ENCODE assay signal across 1 cellular context in genomic region chr13:27251166-27252088, GRCh38.
TF ChIP-seq lines count a peak whose summit lies in the region.

TSS of gene RPL21 (plus strand) at chr13:27251558. CDS start at chr13:27253777, 2,219 bp downstream.

TF ChIP-seq in HepG2, 621 proteins besides CTCF, POLR2A, EP300 and RAD21 (continued from another document and continues in another):
- TF ChIP-seq, protein P1, sequence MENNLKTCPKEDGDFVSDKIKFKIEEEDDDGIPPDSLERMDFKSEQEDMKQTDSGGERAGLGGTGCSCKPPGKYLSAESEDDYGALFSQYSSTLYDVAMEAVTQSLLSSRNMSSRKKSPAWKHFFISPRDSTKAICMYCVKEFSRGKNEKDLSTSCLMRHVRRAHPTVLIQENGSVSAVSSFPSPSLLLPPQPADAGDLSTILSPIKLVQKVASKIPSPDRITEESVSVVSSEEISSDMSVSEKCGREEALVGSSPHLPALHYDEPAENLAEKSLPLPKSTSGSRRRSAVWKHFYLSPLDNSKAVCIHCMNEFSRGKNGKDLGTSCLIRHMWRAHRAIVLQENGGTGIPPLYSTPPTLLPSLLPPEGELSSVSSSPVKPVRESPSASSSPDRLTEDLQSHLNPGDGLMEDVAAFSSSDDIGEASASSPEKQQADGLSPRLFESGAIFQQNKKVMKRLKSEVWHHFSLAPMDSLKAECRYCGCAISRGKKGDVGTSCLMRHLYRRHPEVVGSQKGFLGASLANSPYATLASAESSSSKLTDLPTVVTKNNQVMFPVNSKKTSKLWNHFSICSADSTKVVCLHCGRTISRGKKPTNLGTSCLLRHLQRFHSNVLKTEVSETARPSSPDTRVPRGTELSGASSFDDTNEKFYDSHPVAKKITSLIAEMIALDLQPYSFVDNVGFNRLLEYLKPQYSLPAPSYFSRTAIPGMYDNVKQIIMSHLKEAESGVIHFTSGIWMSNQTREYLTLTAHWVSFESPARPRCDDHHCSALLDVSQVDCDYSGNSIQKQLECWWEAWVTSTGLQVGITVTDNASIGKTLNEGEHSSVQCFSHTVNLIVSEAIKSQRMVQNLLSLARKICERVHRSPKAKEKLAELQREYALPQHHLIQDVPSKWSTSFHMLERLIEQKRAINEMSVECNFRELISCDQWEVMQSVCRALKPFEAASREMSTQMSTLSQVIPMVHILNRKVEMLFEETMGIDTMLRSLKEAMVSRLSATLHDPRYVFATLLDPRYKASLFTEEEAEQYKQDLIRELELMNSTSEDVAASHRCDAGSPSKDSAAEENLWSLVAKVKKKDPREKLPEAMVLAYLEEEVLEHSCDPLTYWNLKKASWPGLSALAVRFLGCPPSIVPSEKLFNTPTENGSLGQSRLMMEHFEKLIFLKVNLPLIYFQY (CRISPR knock-in tag; IDR thresholded peaks at IDR 0.05; ENCODE audit: borderline replicate concordance), result peak; percentile 63; the same call in 1 of the 2 replicates
- 0 out of 2 replicates have a peak, but pooled peaks have one; percentile 18 for TF ChIP-seq MLLT10 (CRISPR knock-in tag; IDR thresholded peaks at IDR 0.05)
- peak; percentile 85; the same call in 1 of the 2 replicates for TF ChIP-seq RARG (CRISPR knock-in tag; IDR thresholded peaks at IDR 0.05; ENCODE audit: low read depth)
- TF ChIP-seq, protein P2, sequence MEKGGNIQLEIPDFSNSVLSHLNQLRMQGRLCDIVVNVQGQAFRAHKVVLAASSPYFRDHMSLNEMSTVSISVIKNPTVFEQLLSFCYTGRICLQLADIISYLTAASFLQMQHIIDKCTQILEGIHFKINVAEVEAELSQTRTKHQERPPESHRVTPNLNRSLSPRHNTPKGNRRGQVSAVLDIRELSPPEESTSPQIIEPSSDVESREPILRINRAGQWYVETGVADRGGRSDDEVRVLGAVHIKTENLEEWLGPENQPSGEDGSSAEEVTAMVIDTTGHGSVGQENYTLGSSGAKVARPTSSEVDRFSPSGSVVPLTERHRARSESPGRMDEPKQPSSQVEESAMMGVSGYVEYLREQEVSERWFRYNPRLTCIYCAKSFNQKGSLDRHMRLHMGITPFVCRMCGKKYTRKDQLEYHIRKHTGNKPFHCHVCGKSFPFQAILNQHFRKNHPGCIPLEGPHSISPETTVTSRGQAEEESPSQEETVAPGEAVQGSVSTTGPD (CRISPR knock-in tag; IDR thresholded peaks at IDR 0.05), result 0 out of 2 replicates have a peak, but pooled peaks have one; percentile 29
- TF ChIP-seq, protein P3, sequence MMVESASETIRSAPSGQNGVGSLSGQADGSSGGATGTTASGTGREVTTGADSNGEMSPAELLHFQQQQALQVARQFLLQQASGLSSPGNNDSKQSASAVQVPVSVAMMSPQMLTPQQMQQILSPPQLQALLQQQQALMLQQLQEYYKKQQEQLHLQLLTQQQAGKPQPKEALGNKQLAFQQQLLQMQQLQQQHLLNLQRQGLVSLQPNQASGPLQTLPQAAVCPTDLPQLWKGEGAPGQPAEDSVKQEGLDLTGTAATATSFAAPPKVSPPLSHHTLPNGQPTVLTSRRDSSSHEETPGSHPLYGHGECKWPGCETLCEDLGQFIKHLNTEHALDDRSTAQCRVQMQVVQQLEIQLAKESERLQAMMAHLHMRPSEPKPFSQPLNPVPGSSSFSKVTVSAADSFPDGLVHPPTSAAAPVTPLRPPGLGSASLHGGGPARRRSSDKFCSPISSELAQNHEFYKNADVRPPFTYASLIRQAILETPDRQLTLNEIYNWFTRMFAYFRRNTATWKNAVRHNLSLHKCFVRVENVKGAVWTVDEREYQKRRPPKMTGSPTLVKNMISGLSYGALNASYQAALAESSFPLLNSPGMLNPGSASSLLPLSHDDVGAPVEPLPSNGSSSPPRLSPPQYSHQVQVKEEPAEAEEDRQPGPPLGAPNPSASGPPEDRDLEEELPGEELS (CRISPR knock-in tag; IDR thresholded peaks at IDR 0.05), result peak; percentile 71
- TF ChIP-seq ZZZ3 (CRISPR knock-in tag; IDR thresholded peaks at IDR 0.05; ENCODE audit: borderline replicate concordance), result peak; percentile 89; the same call in 1 of the 2 replicates
- no peak for TF ChIP-seq NFIB (CRISPR knock-in tag; IDR thresholded peaks at IDR 0.05; ENCODE audit: borderline replicate concordance)
- no peak for TF ChIP-seq ZNF292 (CRISPR knock-in tag; IDR thresholded peaks at IDR 0.05; ENCODE audit: borderline replicate concordance, low read depth)
- TF ChIP-seq, protein P4, sequence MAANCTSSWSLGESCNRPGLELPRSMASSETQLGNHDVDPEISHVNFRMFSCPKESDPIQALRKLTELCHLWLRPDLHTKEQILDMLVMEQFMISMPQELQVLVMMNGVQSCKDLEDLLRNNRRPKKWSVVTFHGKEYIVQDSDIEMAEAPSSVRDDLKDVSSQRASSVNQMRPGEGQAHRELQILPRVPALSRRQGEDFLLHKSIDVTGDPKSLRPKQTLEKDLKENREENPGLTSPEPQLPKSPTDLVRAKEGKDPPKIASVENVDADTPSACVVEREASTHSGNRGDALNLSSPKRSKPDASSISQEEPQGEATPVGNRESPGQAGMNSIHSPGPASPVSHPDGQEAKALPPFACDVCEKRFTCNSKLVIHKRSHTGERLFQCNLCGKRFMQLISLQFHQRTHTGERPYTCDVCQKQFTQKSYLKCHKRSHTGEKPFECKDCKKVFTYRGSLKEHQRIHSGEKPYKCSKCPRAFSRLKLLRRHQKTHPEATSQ (CRISPR knock-in tag; IDR thresholded peaks at IDR 0.05; ENCODE audit: borderline replicate concordance), result peak; percentile 50; the same call in 1 of the 2 replicates
- TF ChIP-seq PAF1 (CRISPR knock-in tag; IDR thresholded peaks at IDR 0.05), result no peak
- peak; percentile 96 for TF ChIP-seq GABPB1 (CRISPR knock-in tag; IDR thresholded peaks at IDR 0.05)
- TF ChIP-seq NONO (IDR thresholded peaks at IDR 0.05), result no peak
- TF ChIP-seq NONO (CRISPR knock-in tag; conservative IDR thresholded peaks at IDR 0.05), result peak; percentile 75; the same call in 1 of the 2 replicates
- TF ChIP-seq, protein P5, sequence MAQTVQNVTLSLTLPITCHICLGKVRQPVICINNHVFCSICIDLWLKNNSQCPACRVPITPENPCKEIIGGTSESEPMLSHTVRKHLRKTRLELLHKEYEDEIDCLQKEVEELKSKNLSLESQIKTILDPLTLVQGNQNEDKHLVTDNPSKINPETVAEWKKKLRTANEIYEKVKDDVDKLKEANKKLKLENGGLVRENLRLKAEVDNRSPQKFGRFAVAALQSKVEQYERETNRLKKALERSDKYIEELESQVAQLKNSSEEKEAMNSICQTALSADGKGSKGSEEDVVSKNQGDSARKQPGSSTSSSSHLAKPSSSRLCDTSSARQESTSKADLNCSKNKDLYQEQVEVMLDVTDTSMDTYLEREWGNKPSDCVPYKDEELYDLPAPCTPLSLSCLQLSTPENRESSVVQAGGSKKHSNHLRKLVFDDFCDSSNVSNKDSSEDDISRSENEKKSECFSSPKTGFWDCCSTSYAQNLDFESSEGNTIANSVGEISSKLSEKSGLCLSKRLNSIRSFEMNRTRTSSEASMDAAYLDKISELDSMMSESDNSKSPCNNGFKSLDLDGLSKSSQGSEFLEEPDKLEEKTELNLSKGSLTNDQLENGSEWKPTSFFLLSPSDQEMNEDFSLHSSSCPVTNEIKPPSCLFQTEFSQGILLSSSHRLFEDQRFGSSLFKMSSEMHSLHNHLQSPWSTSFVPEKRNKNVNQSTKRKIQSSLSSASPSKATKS (CRISPR knock-in tag; IDR thresholded peaks at IDR 0.05), result no peak
- TF ChIP-seq SAP130 (CRISPR knock-in tag; IDR thresholded peaks at IDR 0.05; ENCODE audit: low read depth), result peak; percentile 86
- peak; percentile 69 for TF ChIP-seq ZMYM4 (CRISPR knock-in tag; IDR thresholded peaks at IDR 0.05)
- TF ChIP-seq KLF9 (CRISPR knock-in tag; IDR thresholded peaks at IDR 0.05; ENCODE audit: low read depth), result no peak
- no peak for TF ChIP-seq PATZ1 (CRISPR knock-in tag; IDR thresholded peaks at IDR 0.05)
- TF ChIP-seq NR2F6 (IDR thresholded peaks at IDR 0.05), result no peak
- TF ChIP-seq NR2F6 (CRISPR knock-in tag; IDR thresholded peaks at IDR 0.05), result peak; percentile 19; the same call in 1 of the 2 replicates
- peak; percentile 78 for TF ChIP-seq TARDBP (CRISPR knock-in tag; IDR thresholded peaks at IDR 0.05)
- TF ChIP-seq ZNF614 (CRISPR knock-in tag; IDR thresholded peaks at IDR 0.05; ENCODE audit: borderline replicate concordance), result peak; percentile 62; the same call in 1 of the 2 replicates
- TF ChIP-seq, protein P6, sequence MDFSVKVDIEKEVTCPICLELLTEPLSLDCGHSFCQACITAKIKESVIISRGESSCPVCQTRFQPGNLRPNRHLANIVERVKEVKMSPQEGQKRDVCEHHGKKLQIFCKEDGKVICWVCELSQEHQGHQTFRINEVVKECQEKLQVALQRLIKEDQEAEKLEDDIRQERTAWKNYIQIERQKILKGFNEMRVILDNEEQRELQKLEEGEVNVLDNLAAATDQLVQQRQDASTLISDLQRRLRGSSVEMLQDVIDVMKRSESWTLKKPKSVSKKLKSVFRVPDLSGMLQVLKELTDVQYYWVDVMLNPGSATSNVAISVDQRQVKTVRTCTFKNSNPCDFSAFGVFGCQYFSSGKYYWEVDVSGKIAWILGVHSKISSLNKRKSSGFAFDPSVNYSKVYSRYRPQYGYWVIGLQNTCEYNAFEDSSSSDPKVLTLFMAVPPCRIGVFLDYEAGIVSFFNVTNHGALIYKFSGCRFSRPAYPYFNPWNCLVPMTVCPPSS (IDR thresholded peaks at IDR 0.05), result no peak
- TF ChIP-seq ZBTB14 (CRISPR knock-in tag; IDR thresholded peaks at IDR 0.05), result peak; percentile 44; the same call in 1 of the 2 replicates
- peak; percentile 65; the same call in 1 of the 2 replicates for TF ChIP-seq ZBTB38 (CRISPR knock-in tag; IDR thresholded peaks at IDR 0.05)
- TF ChIP-seq, protein P7, sequence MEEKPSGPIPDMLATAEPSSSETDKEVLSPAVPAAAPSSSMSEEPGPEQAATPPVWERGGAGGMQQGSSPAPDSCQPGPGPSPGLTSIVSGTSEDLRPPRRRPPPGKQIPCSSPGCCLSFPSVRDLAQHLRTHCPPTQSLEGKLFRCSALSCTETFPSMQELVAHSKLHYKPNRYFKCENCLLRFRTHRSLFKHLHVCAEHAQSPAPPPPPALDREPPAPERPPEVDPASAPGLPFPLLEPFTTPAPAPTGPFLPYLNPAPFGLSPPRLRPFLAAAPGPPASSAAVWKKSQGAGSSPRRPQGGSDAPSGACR (CRISPR knock-in tag; IDR thresholded peaks at IDR 0.05), result 0 out of 2 replicates have a peak, but pooled peaks have one; percentile 25
- TF ChIP-seq, protein P8, sequence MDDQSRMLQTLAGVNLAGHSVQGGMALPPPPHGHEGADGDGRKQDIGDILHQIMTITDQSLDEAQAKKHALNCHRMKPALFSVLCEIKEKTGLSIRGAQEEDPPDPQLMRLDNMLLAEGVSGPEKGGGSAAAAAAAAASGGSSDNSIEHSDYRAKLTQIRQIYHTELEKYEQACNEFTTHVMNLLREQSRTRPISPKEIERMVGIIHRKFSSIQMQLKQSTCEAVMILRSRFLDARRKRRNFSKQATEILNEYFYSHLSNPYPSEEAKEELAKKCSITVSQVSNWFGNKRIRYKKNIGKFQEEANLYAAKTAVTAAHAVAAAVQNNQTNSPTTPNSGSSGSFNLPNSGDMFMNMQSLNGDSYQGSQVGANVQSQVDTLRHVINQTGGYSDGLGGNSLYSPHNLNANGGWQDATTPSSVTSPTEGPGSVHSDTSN (CRISPR knock-in tag; IDR thresholded peaks at IDR 0.05; ENCODE audit: borderline replicate concordance), result no peak
- TF ChIP-seq SALL1 (CRISPR knock-in tag; IDR thresholded peaks at IDR 0.05), result peak; percentile 82; the same call in 1 of the 2 replicates
- TF ChIP-seq ZIK1 (CRISPR knock-in tag; IDR thresholded peaks at IDR 0.05; ENCODE audit: borderline replicate concordance, low read depth), result no peak
- TF ChIP-seq, protein P9, sequence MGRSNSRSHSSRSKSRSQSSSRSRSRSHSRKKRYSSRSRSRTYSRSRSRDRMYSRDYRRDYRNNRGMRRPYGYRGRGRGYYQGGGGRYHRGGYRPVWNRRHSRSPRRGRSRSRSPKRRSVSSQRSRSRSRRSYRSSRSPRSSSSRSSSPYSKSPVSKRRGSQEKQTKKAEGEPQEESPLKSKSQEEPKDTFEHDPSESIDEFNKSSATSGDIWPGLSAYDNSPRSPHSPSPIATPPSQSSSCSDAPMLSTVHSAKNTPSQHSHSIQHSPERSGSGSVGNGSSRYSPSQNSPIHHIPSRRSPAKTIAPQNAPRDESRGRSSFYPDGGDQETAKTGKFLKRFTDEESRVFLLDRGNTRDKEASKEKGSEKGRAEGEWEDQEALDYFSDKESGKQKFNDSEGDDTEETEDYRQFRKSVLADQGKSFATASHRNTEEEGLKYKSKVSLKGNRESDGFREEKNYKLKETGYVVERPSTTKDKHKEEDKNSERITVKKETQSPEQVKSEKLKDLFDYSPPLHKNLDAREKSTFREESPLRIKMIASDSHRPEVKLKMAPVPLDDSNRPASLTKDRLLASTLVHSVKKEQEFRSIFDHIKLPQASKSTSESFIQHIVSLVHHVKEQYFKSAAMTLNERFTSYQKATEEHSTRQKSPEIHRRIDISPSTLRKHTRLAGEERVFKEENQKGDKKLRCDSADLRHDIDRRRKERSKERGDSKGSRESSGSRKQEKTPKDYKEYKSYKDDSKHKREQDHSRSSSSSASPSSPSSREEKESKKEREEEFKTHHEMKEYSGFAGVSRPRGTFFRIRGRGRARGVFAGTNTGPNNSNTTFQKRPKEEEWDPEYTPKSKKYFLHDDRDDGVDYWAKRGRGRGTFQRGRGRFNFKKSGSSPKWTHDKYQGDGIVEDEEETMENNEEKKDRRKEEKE (IDR thresholded peaks at IDR 0.05), result no peak
- TF ChIP-seq ZNF224 (CRISPR knock-in tag; IDR thresholded peaks at IDR 0.05), result peak; percentile 80; the same call in 1 of the 2 replicates
- TF ChIP-seq ELF3 (CRISPR knock-in tag; IDR thresholded peaks at IDR 0.05), result peak; percentile 40; the same call in 1 of the 2 replicates
- TF ChIP-seq U2AF2 (IDR thresholded peaks at IDR 0.05; ENCODE audit: low read depth, low read length), result no peak
- TF ChIP-seq, protein P10, sequence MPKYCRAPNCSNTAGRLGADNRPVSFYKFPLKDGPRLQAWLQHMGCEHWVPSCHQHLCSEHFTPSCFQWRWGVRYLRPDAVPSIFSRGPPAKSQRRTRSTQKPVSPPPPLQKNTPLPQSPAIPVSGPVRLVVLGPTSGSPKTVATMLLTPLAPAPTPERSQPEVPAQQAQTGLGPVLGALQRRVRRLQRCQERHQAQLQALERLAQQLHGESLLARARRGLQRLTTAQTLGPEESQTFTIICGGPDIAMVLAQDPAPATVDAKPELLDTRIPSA (CRISPR knock-in tag; IDR thresholded peaks at IDR 0.05; ENCODE audit: borderline replicate concordance), result no peak
